10 cellular contexts compared by ENCODE assay signal in the genomic region with DNA sequence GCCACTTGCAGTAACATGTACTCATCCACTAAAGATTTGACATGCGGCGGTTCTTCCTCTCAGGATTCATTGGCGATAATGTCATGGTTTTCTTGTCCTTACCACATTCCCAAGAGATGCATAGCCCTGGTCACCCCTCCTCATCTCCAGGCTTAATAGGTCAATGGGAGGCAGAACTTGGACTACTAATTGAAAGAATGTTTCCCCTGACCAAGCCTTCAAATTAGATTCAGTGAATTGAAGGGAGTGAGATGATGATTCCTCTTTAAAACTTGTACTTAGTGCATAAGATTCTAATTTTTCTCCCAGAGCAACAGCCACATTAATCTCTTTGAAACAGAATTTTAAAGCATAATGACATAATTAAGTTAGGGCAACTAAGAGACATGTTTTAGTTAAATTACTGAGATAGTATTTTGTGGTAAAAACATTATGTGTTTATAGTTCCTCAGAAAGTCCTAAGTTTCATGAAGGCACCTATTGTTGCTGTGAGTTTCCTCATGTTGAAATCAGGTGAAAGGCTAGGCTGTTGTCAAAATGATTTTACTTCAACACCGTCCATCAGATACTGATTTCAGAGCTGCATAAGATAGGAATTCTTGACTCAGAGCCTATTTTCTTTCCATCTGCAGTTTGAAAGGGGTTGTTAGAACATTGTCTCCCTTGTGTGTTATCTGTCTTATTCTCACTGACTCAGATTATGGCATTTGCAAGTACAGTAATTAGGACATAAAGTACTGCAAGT. TPM values are rescaled to one million over a fixed set of nuclear protein-coding genes. Genes with fewer than 3 reads are reported as not detected.
DNase-seq lines count a peak whose midpoint lies in the region; ATAC-seq, FAIRE-seq and TF ChIP-seq lines count a peak whose summit lies in the region.
"Had no signal": no experiment of that assay in that cellular context is flagged by ENCODE, and none has a peak within 500 bp of the region (broad histone marks: within the 10 kb centered on the region; RNA-seq: fewer than 3 reads in every experiment).

No MANE protein-coding gene starts in this region.

- intact Hi-C loops in pancreas (cut with DNase I) = no loop called here

- peak overlapping the region; percentile 34 for H3K4me2 ChIP-seq in GM23248 (ENCODE audit: unreplicated experiment)

- H3K9me2 ChIP-seq in GM23248 (ENCODE audit: insufficient read depth) = no peaks in the 10 kb centered on the region

- peak overlapping the region; percentile 67 for H3K27ac ChIP-seq in GM23248
- H3K27ac ChIP-seq in SJSA1 = peak overlapping the region; percentile 81
- peak overlapping the region in 1 of 4 donors; percentile 17 for H3K27ac ChIP-seq in pancreas

- H3K36me3 ChIP-seq in GM23248 (ENCODE audit: low read depth) (0 out of 2 replicates have a peak, but pooled peaks cover 7% of the 10 kb centered on the region), SJSA1 (peaks cover 16% of the 10 kb centered on the region; the same call in 1 of the 2 replicates), pancreas (no peaks in the 10 kb centered on the region)

- peak; percentile 78 for DNase-seq in GM23248
- peak; percentile 58 to 62 for DNase-seq in SJSA1 (ENCODE audit: low read depth in 1 of 2, low spot score in 2 of 2)
- DNase-seq in fibroblast of pulmonary artery (ENCODE audit: low read depth) = peak; percentile 58
- no peak for DNase-seq in pancreas
- no peak for DNase-seq in GM12892 (ENCODE audit: insufficient read length)
- DNase-seq in amniotic stem cell (lab: John Stamatoyannopoulos, UW) = no peak
- no peak for DNase-seq in DMS 273 treated with DMSO at 0.1 percent for 48 hours (lab: John Stamatoyannopoulos, UW)
- no peak for DNase-seq in GM12891 (ENCODE audit: insufficient read length, low spot score)
- DNase-seq: dermis blood vessel endothelial cell had no signal

- no peaks in the 10 kb centered on the region for H4K20me1 ChIP-seq in GM23248 (ENCODE audit: insufficient read depth)

- in situ Hi-C loops in GM23248 (cut with MboI) = loop anchor here (10.0 to 25.0 kb wide), 2 partner anchors 80 to 772 kb away; partner anchors contain the start of genes DNTTIP1 and WFDC3

- H3K4me3 ChIP-seq in GM23248 = peak overlapping the region; percentile 6
- no peak overlapping the region for H3K4me3 ChIP-seq in SJSA1
- H3K4me3 ChIP-seq in fibroblast of pulmonary artery (replicated peaks; ENCODE audit: low read depth, low read length) = no peak overlapping the region
- no peak overlapping the region for H3K4me3 ChIP-seq in pancreas

- peak overlapping the region; percentile 14 for H3K9ac ChIP-seq in GM23248

- TF ChIP-seq CTCF in fibroblast of pulmonary artery (IDR thresholded peaks at IDR 0.05; ENCODE audit: low read length, missing control alignments) (no peak), pancreas (IDR thresholded peaks at IDR 0.05) (no peak)

- peak in 3 of 4 donors; percentile 22 to 63 (median 53) for ATAC-seq in pancreas
- ATAC-seq: Panc1 had no signal

- H3K27me3 ChIP-seq in GM23248 (replicated peaks; ENCODE audit: insufficient read depth) = no peaks in the 10 kb centered on the region
- H3K27me3 ChIP-seq in SJSA1 (replicated peaks) = no peaks in the 10 kb centered on the region
- H3K27me3 ChIP-seq in pancreas = no peaks in the 10 kb centered on the region

- TF ChIP-seq POLR2A in GM12892 (IDR thresholded peaks at IDR 0.05; ENCODE audit: low read depth, low read length) (no peak), GM12891 (IDR thresholded peaks at IDR 0.05; ENCODE audit: low read depth, low read length) (no peak)

- H2AFZ ChIP-seq in GM23248 = no peak overlapping the region

- FAIRE-seq in pancreas (lab: Jason Lieb, UNC) = no peak
- no peak for FAIRE-seq in GM12892 (lab: Jason Lieb, UNC)
- FAIRE-seq in GM12891 (lab: Jason Lieb, UNC) = no peak

- H3K9me3 ChIP-seq in GM23248 (ENCODE audit: low read depth) (no peaks in the 10 kb centered on the region), SJSA1 (replicated peaks) (no peaks in the 10 kb centered on the region), pancreas (no peaks in the 10 kb centered on the region)

- peaks cover 82% of the 10 kb centered on the region for H3K4me1 ChIP-seq in GM23248 (ENCODE audit: insufficient read depth)
- H3K4me1 ChIP-seq in SJSA1 (replicated peaks) = peaks cover 76% of the 10 kb centered on the region
- H3K4me1 ChIP-seq in pancreas = peaks cover 0 to 6% (median 0%) of the 10 kb centered on the region in 3 donors

- H3K79me2 ChIP-seq in GM23248 (ENCODE audit: insufficient read depth) = peaks cover 13% of the 10 kb centered on the region; the same call in 1 of the 2 replicates

- 0 to 3% methylated on average over 4 of the region's 4 CpGs for WGBS in GM23248 (ENCODE audit: low coverage in 1 of 2, low lambda C conversion rate in 2 of 2, missing lambda C conversion rate in 2 of 2), 2 experiments
- WGBS in pancreas, 2 donors = 70 to 76% methylated on average over 4 of the region's 4 CpGs

- H3F3A ChIP-seq in GM23248 (ENCODE audit: insufficient read depth) = peaks cover 80% of the 10 kb centered on the region

TF ChIP-seq in GM12891, 5 proteins besides CTCF, POLR2A, EP300 and RAD21:
- TF ChIP-seq TAF1 (IDR thresholded peaks at IDR 0.05; ENCODE audit: low read depth, low read length) (no peak), SPI1 (IDR thresholded peaks at IDR 0.05; ENCODE audit: low read depth, low read length) (no peak), PAX5 (IDR thresholded peaks at IDR 0.05; ENCODE audit: insufficient read depth, low read length, severe bottlenecking) (no peak), POLR2AphosphoS5 (IDR thresholded peaks at IDR 0.05; ENCODE audit: low read depth, low read length) (no peak)

RNA-seq across cellular contexts. Expression of gene STK4, which starts 48.5 kb away (rescaled TPM):
- 21.9 and 30.4 TPM in 2 replicates for total RNA-seq in GM23248 (2014; rRNA removed; shearing (Covaris generic))
- 33.4 and 35.1 TPM in 2 replicates for polyA plus RNA-seq in GM23248 (2016; fragmentation: Nextera tagmentation; extraction: Ambion mirVana)
- 12.6 and 19.5 TPM in 2 replicates for total RNA-seq in SJSA1 (2014; rRNA removed; shearing (Covaris generic))
- 10 to 100 TPM in 3 of 6 donors, 1 to 10 TPM in 3; 7.1 to 18.9 (median 10.4) TPM for total RNA-seq in pancreas
- 1 to 10 TPM; 3.7 to 5.0 TPM for polyA plus RNA-seq in pancreas
- 49.7 TPM for polyA plus RNA-seq in GM12892 (2012; ENCODE audit: missing spikeins)
- polyA plus RNA-seq in GM12891 (2012; ENCODE audit: low read depth, missing spikeins) = 27.8 TPM

RNA-seq across cellular contexts. Expression of gene TOMM34, which starts 54.6 kb away (rescaled TPM):
- total RNA-seq in GM23248 (2014; rRNA removed; shearing (Covaris generic)) = 53.0 and 63.8 TPM in 2 replicates
- polyA plus RNA-seq in GM23248 (2016; fragmentation: Nextera tagmentation; extraction: Ambion mirVana) (63.4 and 69.9 TPM in 2 replicates), pancreas (10 to 100 TPM in 1 of 2 donors, 1 to 10 TPM in 1; 7.4 to 18.6 TPM)
- 20.3 and 33.7 TPM in 2 replicates for total RNA-seq in SJSA1 (2014; rRNA removed; shearing (Covaris generic))
- total RNA-seq in pancreas = 10 to 100 TPM in 2 of 6 donors, 1 to 10 TPM in 4; 4.9 to 12.4 (median 7.4) TPM
- 26.7 TPM for polyA plus RNA-seq in GM12892 (2012; ENCODE audit: missing spikeins)
- polyA plus RNA-seq in GM12891 (2012; ENCODE audit: low read depth, missing spikeins) = 26.6 TPM

Comparison
In these comparisons a context has a peak if more than half of its experiments do, and no peak if none do; other contexts are left out.
1. DNase-seq: peak in GM23248 (single experiment), SJSA1 (2 of 2) and fibroblast of pulmonary artery (single experiment); none in pancreas (0 of 6), GM12892 (single experiment), amniotic stem cell (single experiment), DMS 273 treated with DMSO at 0.1 percent for 48 hours (single experiment) and GM12891 (single experiment).